ENCODE assay signal across 8 cellular contexts in genomic region chr7:24882989-24883631, GRCh38.
A peak's percentile ranks its signal among the peaks of the same experiment; 100 is the strongest.
DNase-seq lines count a peak whose midpoint lies in the region; ATAC-seq and TF ChIP-seq lines count a peak whose summit lies in the region.

No MANE protein-coding gene starts in this region.

- H3K9me3 ChIP-seq in SU-DHL-6 (ENCODE audit: insufficient read depth, low read length) = no peaks in the 10 kb centered on the region
- H3K9me3 ChIP-seq in testis = no peaks in the 10 kb centered on the region

- H3K4me3 ChIP-seq in SU-DHL-6 (ENCODE audit: insufficient read depth, low read length, poor library complexity, severe bottlenecking) = no peak overlapping the region
- no peak overlapping the region for H3K4me3 ChIP-seq in testis

- no peaks in the 10 kb centered on the region for H4K20me1 ChIP-seq in SU-DHL-6 (ENCODE audit: low read depth, low read length)

- no peaks in the 10 kb centered on the region for H3K4me1 ChIP-seq in testis

- H2AFZ ChIP-seq in SU-DHL-6 (ENCODE audit: low read depth, low read length, severe bottlenecking) = no peak overlapping the region

- no peak overlapping the region for H3K9ac ChIP-seq in SU-DHL-6 (ENCODE audit: low read length)

- H3K4me1 Mint-ChIP-seq in activated CD4-positive, alpha-beta T cell treated with anti-CD3 and anti-CD28 coated beads, Interleukin-2, amount 10 ng/mL, durations not matched to agents 24 days and 14 days = peaks cover 72% of the 10 kb centered on the region
- peaks cover 58% of the 10 kb centered on the region for H3K4me1 Mint-ChIP-seq in stimulated activated memory B cell treated with anti-CD40 and anti-IgM and Interleukin-4, amounts not matched to agents 10 μg/mL and 1 μg/mL and 100 μg/mL, for 72 hours
- H3K4me1 Mint-ChIP-seq in osteocyte (ENCODE audit: unreplicated experiment) = peaks cover 11% of the 10 kb centered on the region

- peak overlapping the region; percentile 77 for H3K27ac Mint-ChIP-seq in activated CD4-positive, alpha-beta T cell treated with anti-CD3 and anti-CD28 coated beads, Interleukin-2, amount 10 ng/mL, durations not matched to agents 24 days and 14 days
- H3K27ac Mint-ChIP-seq in stimulated activated memory B cell treated with anti-CD40 and anti-IgM and Interleukin-4, amounts not matched to agents 10 μg/mL and 1 μg/mL and 100 μg/mL, for 72 hours = peak overlapping the region; percentile 52
- H3K27ac Mint-ChIP-seq in osteocyte (ENCODE audit: unreplicated experiment) = no peak overlapping the region

- peaks cover 9% of the 10 kb centered on the region for H3K79me2 ChIP-seq in SU-DHL-6 (ENCODE audit: insufficient read depth, low read length)

- H3K36me3 Mint-ChIP-seq in activated CD4-positive, alpha-beta T cell treated with anti-CD3 and anti-CD28 coated beads, Interleukin-2, amount 10 ng/mL, durations not matched to agents 24 days and 14 days (ENCODE audit: low read depth) = peaks cover 58% of the 10 kb centered on the region
- peaks cover 5% of the 10 kb centered on the region for H3K36me3 Mint-ChIP-seq in stimulated activated memory B cell treated with anti-CD40 and anti-IgM and Interleukin-4, amounts not matched to agents 10 μg/mL and 1 μg/mL and 100 μg/mL, for 72 hours
- peaks cover 4% of the 10 kb centered on the region for H3K36me3 Mint-ChIP-seq in osteocyte (ENCODE audit: unreplicated experiment)

- H3K27ac ChIP-seq in SU-DHL-6 (ENCODE audit: low read depth, low read length) (peak overlapping the region; percentile 41), testis (no peak overlapping the region)

- DNase-seq in activated CD4-positive, alpha-beta T cell treated with anti-CD3 and anti-CD28 coated beads, Interleukin-2, amount 10 ng/mL, durations not matched to agents 24 days and 14 days = no peak
- no peak for DNase-seq in activated CD4-positive, alpha-beta T cell treated with anti-CD3 and anti-CD28 coated beads for 1 hour
- DNase-seq in fibroblast of the conjunctiva (ENCODE audit: low read depth) (peak; percentile 72), osteocyte (ENCODE audit: extremely low spot score, unreplicated experiment) (no peak), COR-L47 (lab: John Stamatoyannopoulos, UW) (no peak), testis (no peak)

- peak; percentile 90 for ATAC-seq in stimulated activated memory B cell treated with anti-CD40 and anti-IgM and Interleukin-4, amounts not matched to agents 10 μg/mL and 1 μg/mL and 100 μg/mL, for 72 hours

- H3K27me3 Mint-ChIP-seq in activated CD4-positive, alpha-beta T cell treated with anti-CD3 and anti-CD28 coated beads, Interleukin-2, amount 10 ng/mL, durations not matched to agents 24 days and 14 days = no peaks in the 10 kb centered on the region
- H3K27me3 Mint-ChIP-seq in stimulated activated memory B cell treated with anti-CD40 and anti-IgM and Interleukin-4, amounts not matched to agents 10 μg/mL and 1 μg/mL and 100 μg/mL, for 72 hours = no peaks in the 10 kb centered on the region
- no peaks in the 10 kb centered on the region for H3K27me3 Mint-ChIP-seq in osteocyte (ENCODE audit: unreplicated experiment)

- H3K9me3 Mint-ChIP-seq in activated CD4-positive, alpha-beta T cell treated with anti-CD3 and anti-CD28 coated beads, Interleukin-2, amount 10 ng/mL, durations not matched to agents 24 days and 14 days = no peaks in the 10 kb centered on the region
- no peaks in the 10 kb centered on the region for H3K9me3 Mint-ChIP-seq in stimulated activated memory B cell treated with anti-CD40 and anti-IgM and Interleukin-4, amounts not matched to agents 10 μg/mL and 1 μg/mL and 100 μg/mL, for 72 hours
- H3K9me3 Mint-ChIP-seq in osteocyte (ENCODE audit: unreplicated experiment) = no peaks in the 10 kb centered on the region

- TF ChIP-seq POLR2A in testis (IDR thresholded peaks at IDR 0.05) = no peak

- H3K4me2 ChIP-seq in SU-DHL-6 (ENCODE audit: low read depth, low read length, poor library complexity, severe bottlenecking) = peak overlapping the region; percentile 11

- H3K36me3 ChIP-seq in SU-DHL-6 (ENCODE audit: low read length) (0 out of 2 replicates have a peak, but pooled peaks cover 4% of the 10 kb centered on the region), testis (ENCODE audit: low read depth, missing control alignments) (no peaks in the 10 kb centered on the region)

- H3F3A ChIP-seq in SU-DHL-6 (ENCODE audit: insufficient read depth) = peaks cover 45% of the 10 kb centered on the region

- TF ChIP-seq CTCF in SU-DHL-6 (IDR thresholded peaks at IDR 0.05; ENCODE audit: insufficient read depth, low read length, poor library complexity, severe bottlenecking) (no peak), osteocyte (IDR thresholded peaks at IDR 0.05) (no peak), testis (IDR thresholded peaks at IDR 0.05) (no peak)

- H3K27me3 ChIP-seq in SU-DHL-6 (ENCODE audit: low read length) = no peaks in the 10 kb centered on the region
- H3K27me3 ChIP-seq in testis = no peaks in the 10 kb centered on the region

- no peaks in the 10 kb centered on the region for H3K9me2 ChIP-seq in SU-DHL-6 (replicated peaks; ENCODE audit: insufficient read depth, low read length)

- peak overlapping the region; percentile 45 for H3K4me3 Mint-ChIP-seq in activated CD4-positive, alpha-beta T cell treated with anti-CD3 and anti-CD28 coated beads, Interleukin-2, amount 10 ng/mL, durations not matched to agents 24 days and 14 days
- no peak overlapping the region for H3K4me3 Mint-ChIP-seq in stimulated activated memory B cell treated with anti-CD40 and anti-IgM and Interleukin-4, amounts not matched to agents 10 μg/mL and 1 μg/mL and 100 μg/mL, for 72 hours
- no peak overlapping the region for H3K4me3 Mint-ChIP-seq in osteocyte (ENCODE audit: unreplicated experiment)

- 46 to 50% methylated on average over 3 of the region's 3 CpGs for WGBS in testis, 2 donors

- intact Hi-C loops in activated CD4-positive, alpha-beta T cell treated with anti-CD3 and anti-CD28 coated beads, Interleukin-2, amount 10 ng/mL, durations not matched to agents 24 days and 14 days (cut with micrococcal nuclease) = loop anchor here (1.0 to 2.0 kb wide), 2 partner anchors 16 to 83 kb away; no protein-coding TSS in a partner anchor
- intact Hi-C loops in testis (cut with DNase I; ENCODE audit: low total_unique reads) = no loop called here
